ENCODE assay signal across 8 cellular contexts in genomic region chr2:168246483-168247340, GRCh38. TPM values are rescaled to one million over a fixed set of nuclear protein-coding genes. Genes with fewer than 3 reads are reported as not detected.
A peak's percentile ranks its signal among the peaks of the same experiment; 100 is the strongest.
DNase-seq lines count a peak whose midpoint lies in the region; ATAC-seq and TF ChIP-seq lines count a peak whose summit lies in the region.

No MANE protein-coding gene starts in this region.

- H3K9me3 ChIP-seq in osteoblast (ENCODE audit: low read depth, low read length) (no peaks in the 10 kb centered on the region), testis (no peaks in the 10 kb centered on the region)

- no peaks in the 10 kb centered on the region for H3K27me3 ChIP-seq in osteoblast (ENCODE audit: insufficient read depth, low read length)
- no peaks in the 10 kb centered on the region for H3K27me3 ChIP-seq in testis

- H3K27ac Mint-ChIP-seq in glutamatergic neuron (ENCODE audit: unreplicated experiment): peak overlapping the region; percentile 92

- TF ChIP-seq POLR2A in testis (IDR thresholded peaks at IDR 0.05): no peak

- TF ChIP-seq CTCF in glutamatergic neuron (IDR thresholded peaks at IDR 0.05; ENCODE audit: partially characterized antibody, unreplicated experiment) (no peak), osteoblast (IDR thresholded peaks at IDR 0.05; ENCODE audit: extremely low read depth, low read depth, low read length) (peak; percentile 25), testis (IDR thresholded peaks at IDR 0.05) (no peak)

- no peaks in the 10 kb centered on the region for H3K36me3 ChIP-seq in osteoblast (ENCODE audit: insufficient read depth, low read length)
- H3K36me3 ChIP-seq in testis (ENCODE audit: low read depth, missing control alignments): no peaks in the 10 kb centered on the region

- H3K4me3 ChIP-seq in osteoblast (ENCODE audit: insufficient read depth, low read length) (peak overlapping the region; percentile 82), testis (peak overlapping the region; percentile 65 to 79)

- intact Hi-C loops in testis (cut with DNase I; ENCODE audit: low total_unique reads): no loop called here

- peaks cover 19% of the 10 kb centered on the region for H3K4me1 ChIP-seq in osteoblast (ENCODE audit: insufficient read depth, low read length)
- H3K4me1 ChIP-seq in testis: no peaks in the 10 kb centered on the region

- 0% methylated on average over 47 to 87 of the region's 95 CpGs for WGBS in testis, 2 donors

- H3K4me3 Mint-ChIP-seq in glutamatergic neuron (ENCODE audit: unreplicated experiment): peak overlapping the region; percentile 95

- ATAC-seq in GM19452 (IDR thresholded peaks at IDR 0.05; ENCODE audit: unreplicated experiment): peak; percentile 59
- ATAC-seq in HG03565 (IDR thresholded peaks at IDR 0.05; ENCODE audit: unreplicated experiment): peak; percentile 45

- peaks cover 10% of the 10 kb centered on the region for H3K27me3 Mint-ChIP-seq in glutamatergic neuron (ENCODE audit: unreplicated experiment)

- no peaks in the 10 kb centered on the region for H3K36me3 Mint-ChIP-seq in glutamatergic neuron (ENCODE audit: unreplicated experiment)

- H3K4me2 ChIP-seq in osteoblast (ENCODE audit: insufficient read depth, low read length): peak overlapping the region; percentile 93

- peak; percentile 25 for DNase-seq in CMK (ENCODE audit: low read depth)
- peak; percentile 40 for DNase-seq in SK-MEL-5 (ENCODE audit: low read depth, low spot score)
- DNase-seq in activated naive CD4-positive, alpha-beta T cell treated with anti-CD3 and anti-CD28 coated beads, Interleukin-2, amount 50 U/mL, for 16 hours: peak; percentile 76
- DNase-seq in glutamatergic neuron: peak; percentile 79
- DNase-seq in osteoblast (ENCODE audit: insufficient read length, low spot score, missing footprints): peak; percentile 95
- peak; percentile 69 for DNase-seq in testis

- H3K9me3 Mint-ChIP-seq in glutamatergic neuron (ENCODE audit: unreplicated experiment): peaks cover 10% of the 10 kb centered on the region

- peak overlapping the region; percentile 84 for H2AFZ ChIP-seq in osteoblast (ENCODE audit: low read length)

- peaks cover 13% of the 10 kb centered on the region for H3K4me1 Mint-ChIP-seq in glutamatergic neuron (ENCODE audit: low read depth, unreplicated experiment)

- peaks cover 18% of the 10 kb centered on the region for H4K20me1 ChIP-seq in osteoblast (ENCODE audit: insufficient read depth, low read length)

- H3K27ac ChIP-seq in osteoblast (ENCODE audit: low read depth, low read length): peak overlapping the region; percentile 54
- H3K27ac ChIP-seq in testis: peak overlapping the region; percentile 64 to 92

- H3K79me2 ChIP-seq in osteoblast (ENCODE audit: insufficient read depth, low read length): peaks cover 45% of the 10 kb centered on the region

- in situ Hi-C loops in SK-MEL-5 (cut with HindIII; ENCODE audit: low pct_unique_long_range_greater_than_20kb, low sequenced_read_pairs): no loop called here

RNA-seq across cellular contexts. Expression of gene STK39, which starts 0.7 kb away (rescaled TPM):
- total RNA-seq in SK-MEL-5 (2014; rRNA removed; shearing (Covaris generic)): 8.5 and 8.9 TPM in 2 replicates
- polyA plus RNA-seq in SK-MEL-5 (2015; cell fraction: cytosol; rRNA removed): 11.9 and 13.5 TPM in 2 replicates
- polyA plus RNA-seq in SK-MEL-5 (2015; cell fraction: nucleus; rRNA removed): 5.5 and 7.3 TPM in 2 replicates
- total RNA-seq in glutamatergic neuron (ENCODE audit: unreplicated experiment) (35.9 TPM), osteoblast (18.1 and 20.9 TPM in 2 replicates), testis (10 to 100 TPM; 26.4 to 41.8 TPM)
- 70.7 TPM for polyA plus RNA-seq in testis (ENCODE audit: insufficient read depth, low read depth, low replicate concordance)

Comparison
In these comparisons a context has a peak if more than half of its experiments do, and no peak if none do; other contexts are left out.
1. Peak in every context shown above with its lines: DNase-seq, ATAC-seq, H3K4me3 ChIP-seq and H3K27ac ChIP-seq.
2. DNase-seq: peak in every context shown above with its lines; median percentile 95 in osteoblast; 79 in glutamatergic neuron; 76 in activated naive CD4-positive, alpha-beta T cell treated with anti-CD3 and anti-CD28 coated beads, Interleukin-2, amount 50 U/mL, for 16 hours; 69 in testis; 40 in SK-MEL-5; 25 in CMK.